8 cellular contexts compared by ENCODE assay signal in genomic region chr14:67359775-67360468, GRCh38. TPM values are rescaled to one million over a fixed set of nuclear protein-coding genes. Genes with fewer than 3 reads are reported as not detected.
DNase-seq lines count a peak whose midpoint lies in the region; TF ChIP-seq lines count a peak whose summit lies in the region.

ATP6V1D (minus strand) TSS chr14:67359804; CDS start chr14:67359698, 106 bp downstream.
EIF2S1 (plus strand) TSS chr14:67360328; CDS start chr14:67364768, 4,440 bp downstream.

- H3K27me3 Mint-ChIP-seq in neural progenitor cell (ENCODE audit: insufficient read depth, low read depth), result no peaks in the 10 kb centered on the region

- H3K9me2 ChIP-seq in MM.1S (replicated peaks; ENCODE audit: insufficient read depth, low read length), result no peaks in the 10 kb centered on the region

- peak within 1 kb of the TSS; percentile 99 for H3K27ac Mint-ChIP-seq in neural progenitor cell

- peak within 1 kb of the TSS; percentile 57 for H2AFZ ChIP-seq in MM.1S (ENCODE audit: low read length)
- peak within 1 kb of the TSS; percentile 100 for H2AFZ ChIP-seq in neural progenitor cell (replicated peaks)

- peaks cover 89% of the 10 kb centered on the region for H3K79me2 ChIP-seq in MM.1S (ENCODE audit: low read length)
- H3K79me2 ChIP-seq in neural progenitor cell (ENCODE audit: low read depth), result peaks cover 91% of the 10 kb centered on the region

- peaks cover 20% of the 10 kb centered on the region for H3K36me3 ChIP-seq in HAP-1 (replicated peaks)
- H3K36me3 ChIP-seq in MM.1S (replicated peaks; ENCODE audit: insufficient read depth, low read length), result no peaks in the 10 kb centered on the region
- peaks cover 3% of the 10 kb centered on the region for H3K36me3 ChIP-seq in neural progenitor cell
- H3K36me3 ChIP-seq in subcutaneous abdominal adipose tissue (ENCODE audit: control insufficient read depth in 5 of 5, insufficient read depth in 5 of 5, low read length in 5 of 5), result peaks cover under 1 to 4% (median 3%) of the 10 kb centered on the region in 5 donors

- H3F3A ChIP-seq in MM.1S (ENCODE audit: insufficient read depth, low read length) (peaks cover 19% of the 10 kb centered on the region), neural progenitor cell (ENCODE audit: low read depth) (no peaks in the 10 kb centered on the region)

- H3K27me3 ChIP-seq in HAP-1 (ENCODE audit: low read depth), result no peaks in the 10 kb centered on the region
- H3K27me3 ChIP-seq in MM.1S (replicated peaks; ENCODE audit: insufficient read depth, low read length), result no peaks in the 10 kb centered on the region
- H3K27me3 ChIP-seq in neural progenitor cell, result no peaks in the 10 kb centered on the region
- no peaks in the 10 kb centered on the region for H3K27me3 ChIP-seq in subcutaneous abdominal adipose tissue (ENCODE audit: control insufficient read depth in 5 of 5, insufficient read depth in 4 of 5, low read length in 5 of 5)

- TF ChIP-seq CTCF in MM.1S (IDR thresholded peaks at IDR 0.05; ENCODE audit: low read length), result peak; percentile 90
- peak; percentile 94 for TF ChIP-seq CTCF in foreskin fibroblast (IDR thresholded peaks at IDR 0.05; ENCODE audit: low read depth, low read length)
- peak; percentile 100 for TF ChIP-seq CTCF in neural progenitor cell (IDR thresholded peaks at IDR 0.05)

- H3K4me2 ChIP-seq in MM.1S (ENCODE audit: low read depth, low read length), result peak within 1 kb of the TSS; percentile 72
- H3K4me2 ChIP-seq in neural progenitor cell, result peak within 1 kb of the TSS; percentile 95

- no peaks in the 10 kb centered on the region for H3K9me3 Mint-ChIP-seq in neural progenitor cell

- peak; percentile 99 for DNase-seq in GDM1 (lab: John Stamatoyannopoulos, UW)
- DNase-seq in HAP-1 (ENCODE audit: low spot score in 2 of 2), result peak; percentile 98 to 99
- DNase-seq in MM.1S, result peak; percentile 96
- peak; percentile 96 for DNase-seq in SIG-M5 treated with dmso at 0.1 percent for 504 hours (lab: John Stamatoyannopoulos, UW; ENCODE audit: unreplicated experiment)
- peak; percentile 100 for DNase-seq in activated gamma-delta T cell treated with anti-CD3 and anti-CD28 coated beads, Interleukin-2, amount 50 U/mL, for 16 hours (ENCODE audit: low read depth)
- DNase-seq in foreskin fibroblast, result peak; percentile 99 to 100
- DNase-seq in neural progenitor cell (ENCODE audit: low spot score), result peak; percentile 99

- H3K9me3 ChIP-seq in HAP-1, result no peaks in the 10 kb centered on the region
- H3K9me3 ChIP-seq in MM.1S (replicated peaks; ENCODE audit: insufficient read depth, low read length), result no peaks in the 10 kb centered on the region
- no peaks in the 10 kb centered on the region for H3K9me3 ChIP-seq in neural progenitor cell (ENCODE audit: low read depth)
- no peaks in the 10 kb centered on the region for H3K9me3 ChIP-seq in subcutaneous abdominal adipose tissue (ENCODE audit: control insufficient read depth in 5 of 5, low read length in 5 of 5)

- H3K9ac ChIP-seq in MM.1S (ENCODE audit: low read length) (peak within 1 kb of the TSS; percentile 94), neural progenitor cell (peak within 1 kb of the TSS; percentile 97), subcutaneous abdominal adipose tissue (ENCODE audit: low read length in 5 of 5) (peak within 1 kb of the TSS; percentile 83 to 98 (median 97))

- in situ Hi-C loops in HAP-1 (cut with MboI; ENCODE audit: low sequenced_read_pairs), result no loop called here

- H3K4me3 ChIP-seq in HAP-1 (peak within 1 kb of the TSS; percentile 67), MM.1S (ENCODE audit: low read length) (peak within 1 kb of the TSS; percentile 87), foreskin fibroblast (ENCODE audit: low read depth in 1 of 2, low read length in 2 of 2) (peak within 1 kb of the TSS; percentile 94), neural progenitor cell (peak within 1 kb of the TSS; percentile 67), subcutaneous abdominal adipose tissue (ENCODE audit: low read depth in 1 of 5, low read length in 5 of 5) (peak within 1 kb of the TSS; percentile 82 to 99 (median 88))

- H3K4me1 ChIP-seq in HAP-1 (peaks cover 31% of the 10 kb centered on the region), MM.1S (ENCODE audit: low read length) (peaks cover 5% of the 10 kb centered on the region; the same call in 1 of the 2 replicates), neural progenitor cell (peaks cover 20% of the 10 kb centered on the region), subcutaneous abdominal adipose tissue (ENCODE audit: control insufficient read depth in 5 of 5, insufficient read depth in 5 of 5, low read length in 5 of 5) (peaks cover 5 to 52% (median 49%) of the 10 kb centered on the region in 5 donors)

- H3K4me3 Mint-ChIP-seq in neural progenitor cell, result peak within 1 kb of the TSS; percentile 99

- H4K20me1 ChIP-seq in MM.1S (ENCODE audit: insufficient read depth, low read length) (no peaks in the 10 kb centered on the region), neural progenitor cell (ENCODE audit: low read depth) (peaks cover 23% of the 10 kb centered on the region)

- H3K36me3 Mint-ChIP-seq in neural progenitor cell, result no peaks in the 10 kb centered on the region

- peak within 1 kb of the TSS; percentile 80 for H3K27ac ChIP-seq in MM.1S (ENCODE audit: low read length)
- peak within 1 kb of the TSS; percentile 91 for H3K27ac ChIP-seq in neural progenitor cell
- peak within 1 kb of the TSS; percentile 97 for H3K27ac ChIP-seq in subcutaneous abdominal adipose tissue (ENCODE audit: low read depth, low read length)

- H3K4me1 Mint-ChIP-seq in neural progenitor cell, result peaks cover 27% of the 10 kb centered on the region

RNA-seq across cellular contexts. Expression of gene ATP6V1D, which starts in this region (rescaled TPM):
- total RNA-seq in neural progenitor cell (ENCODE audit: low replicate concordance), result 79.9 and 89.4 TPM in 2 replicates

RNA-seq across cellular contexts. Expression of gene EIF2S1, which starts in this region (rescaled TPM):
- 118 and 193 TPM in 2 replicates for total RNA-seq in neural progenitor cell (ENCODE audit: low replicate concordance)

Comparison
In these comparisons a context has a peak if more than half of its experiments do, and no peak if none do; other contexts are left out.
1. Peak in every context shown above with its lines: DNase-seq, H3K4me3 ChIP-seq and H3K27ac ChIP-seq.